21 cellular contexts compared by ENCODE assay signal in the genomic region with DNA sequence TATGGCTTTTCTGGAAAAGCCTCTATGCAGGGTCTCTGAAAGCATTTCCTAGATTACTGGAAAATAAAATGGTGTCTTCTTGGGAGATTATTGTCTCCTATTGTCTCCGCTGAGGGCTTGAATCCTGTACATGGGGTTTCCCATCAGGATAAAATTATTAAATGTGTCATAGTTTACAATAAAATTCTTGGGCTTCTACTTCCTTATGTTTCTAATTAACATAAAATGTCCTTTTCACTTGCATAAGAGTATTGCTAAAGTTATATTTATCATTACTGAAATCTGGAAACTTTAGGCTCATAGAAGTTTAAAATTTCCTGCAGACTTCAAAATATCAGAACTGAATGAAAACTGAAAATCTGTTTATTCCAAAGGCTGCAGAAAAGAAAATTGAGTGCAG.
DNase-seq lines count a peak whose midpoint lies in the region; ATAC-seq and TF ChIP-seq lines count a peak whose summit lies in the region.
"Had no signal": no experiment of that assay in that cellular context is flagged by ENCODE, and none has a peak within 500 bp of the region (broad histone marks: within the 10 kb centered on the region; RNA-seq: fewer than 3 reads in every experiment).

No MANE protein-coding gene starts in this region.

- H3K4me1 Mint-ChIP-seq in activated CD8-positive, alpha-beta T cell treated with anti-CD3 and anti-CD28 coated beads for 36 hours (ENCODE audit: low read depth): no peaks in the 10 kb centered on the region
- H3K4me1 Mint-ChIP-seq: B cell; CD4-positive, CD25-positive, alpha-beta regulatory T cell had no signal

- peaks cover 4% of the 10 kb centered on the region for H3K9me3 Mint-ChIP-seq in activated CD8-positive, alpha-beta T cell treated with anti-CD3 and anti-CD28 coated beads for 36 hours

- H3K36me3 ChIP-seq in adipocyte (ENCODE audit: control insufficient read depth, insufficient read depth, low read length, severe bottlenecking): no peaks in the 10 kb centered on the region
- H3K36me3 ChIP-seq: BLaER1, HAP-1 had no signal

- peak; percentile 3 for DNase-seq in AG09309 (ENCODE audit: low read depth)
- peak; percentile 27 for DNase-seq in EH (ENCODE audit: low read depth)
- DNase-seq in adipocyte (ENCODE audit: low read depth): peak; percentile 65
- peak; percentile 55 for DNase-seq in fibroblast of mammary gland (ENCODE audit: low read depth)
- DNase-seq in NCI-H1048 (lab: John Stamatoyannopoulos, UW): no peak
- no peak for DNase-seq in activated CD8-positive, alpha-beta T cell treated with anti-CD3 and anti-CD28 coated beads for 36 hours
- DNase-seq: Caco-2; CD4-positive, CD25-positive, alpha-beta regulatory T cell; CD8-positive, alpha-beta T cell; DMS153; DND-41; EL; GDM1; GOT3; HFFc6 had no signal

- POLR2A ChIA-PET in activated CD8-positive, alpha-beta T cell treated with anti-CD3 and anti-CD28 coated beads for 36 hours (lab: Charles Lee): no interaction called here

- CTCF ChIA-PET in activated CD8-positive, alpha-beta T cell treated with anti-CD3 and anti-CD28 coated beads for 36 hours (lab: Charles Lee): no interaction called here

- H3K9me3 ChIP-seq in adipocyte (ENCODE audit: control insufficient read depth, low read length): no peaks in the 10 kb centered on the region
- H3K9me3 ChIP-seq: BLaER1, Caco-2, HAP-1 had no signal

- no peak overlapping the region for H3K9ac ChIP-seq in adipocyte (ENCODE audit: low read length)
- H3K9ac ChIP-seq: BLaER1 had no signal

- H3K27ac Mint-ChIP-seq in activated CD8-positive, alpha-beta T cell treated with anti-CD3 and anti-CD28 coated beads for 36 hours: no peak overlapping the region
- H3K27ac Mint-ChIP-seq: B cell; CD4-positive, CD25-positive, alpha-beta regulatory T cell; CD8-positive, alpha-beta T cell; HFFc6 had no signal

- no peak for TF ChIP-seq CTCF in AG09309 (IDR thresholded peaks at IDR 0.05; ENCODE audit: control insufficient read depth, insufficient read depth, low read depth, low read length, missing control alignments)
- TF ChIP-seq CTCF in fibroblast of mammary gland (conservative IDR thresholded peaks at IDR 0.05; ENCODE audit: control insufficient read depth, insufficient read depth, low read depth, low read length): no peak
- TF ChIP-seq CTCF in activated CD8-positive, alpha-beta T cell treated with anti-CD3 and anti-CD28 coated beads for 36 hours (IDR thresholded peaks at IDR 0.05): no peak

- intact Hi-C loops in activated CD8-positive, alpha-beta T cell treated with anti-CD3 and anti-CD28 coated beads for 36 hours (cut with micrococcal nuclease): no loop called here

- peaks cover 8% of the 10 kb centered on the region for H3K4me1 ChIP-seq in adipocyte (ENCODE audit: control insufficient read depth, insufficient read depth, low read length)
- H3K4me1 ChIP-seq: BLaER1, Caco-2, HAP-1 had no signal

- H3K4me3 Mint-ChIP-seq in activated CD8-positive, alpha-beta T cell treated with anti-CD3 and anti-CD28 coated beads for 36 hours: no peak overlapping the region
- H3K4me3 Mint-ChIP-seq: B cell; CD4-positive, CD25-positive, alpha-beta regulatory T cell; CD8-positive, alpha-beta T cell; HFFc6 had no signal

- H3K27me3 Mint-ChIP-seq in activated CD8-positive, alpha-beta T cell treated with anti-CD3 and anti-CD28 coated beads for 36 hours: no peaks in the 10 kb centered on the region
- H3K27me3 Mint-ChIP-seq: B cell; CD4-positive, CD25-positive, alpha-beta regulatory T cell had no signal

- no peaks in the 10 kb centered on the region for H3K36me3 Mint-ChIP-seq in activated CD8-positive, alpha-beta T cell treated with anti-CD3 and anti-CD28 coated beads for 36 hours (ENCODE audit: low read depth)
- H3K36me3 Mint-ChIP-seq: CD4-positive, CD25-positive, alpha-beta regulatory T cell; CD8-positive, alpha-beta T cell had no signal

- H3K4me3 ChIP-seq in AG09309 (ENCODE audit: control insufficient read depth, low read depth, low read length): no peak overlapping the region
- no peak overlapping the region for H3K4me3 ChIP-seq in adipocyte (ENCODE audit: low read length)
- H3K4me3 ChIP-seq in fibroblast of mammary gland (ENCODE audit: control insufficient read depth, low read depth, low read length): no peak overlapping the region
- H3K4me3 ChIP-seq: BLaER1, GM12878, HAP-1 had no signal

- ATAC-seq in HG03108 (IDR thresholded peaks at IDR 0.05; ENCODE audit: unreplicated experiment) (no peak), GM19467 (IDR thresholded peaks at IDR 0.05; ENCODE audit: unreplicated experiment) (no peak)
- ATAC-seq in activated CD8-positive, alpha-beta T cell treated with anti-CD3 and anti-CD28 coated beads for 36 hours: no peak
- ATAC-seq: CD8-positive, alpha-beta T cell; GM12878 had no signal

- no peaks in the 10 kb centered on the region for H3K27me3 ChIP-seq in adipocyte (replicated peaks; ENCODE audit: control insufficient read depth, insufficient read depth, low read length)
- H3K27me3 ChIP-seq: BLaER1 had no signal

Comparison
In these comparisons a context has a peak if more than half of its experiments do, and no peak if none do; other contexts are left out.
1. DNase-seq: peak in AG09309 (single experiment), EH (single experiment), adipocyte (single experiment) and fibroblast of mammary gland (single experiment); none in NCI-H1048 (single experiment) and activated CD8-positive, alpha-beta T cell treated with anti-CD3 and anti-CD28 coated beads for 36 hours (single experiment).